Comparison of ENCODE assay signal across 10 cellular contexts in genomic region chr9:70574222-70574837, GRCh38.
DNase-seq lines count a peak whose midpoint lies in the region; ATAC-seq and TF ChIP-seq lines count a peak whose summit lies in the region.
"Had no signal": no experiment of that assay in that cellular context is flagged by ENCODE, and none has a peak within 500 bp of the region (broad histone marks: within the 10 kb centered on the region; RNA-seq: fewer than 3 reads in every experiment).

No MANE protein-coding gene starts in this region.

- no peak overlapping the region for H2AK9ac ChIP-seq in IMR-90 (replicated peaks; ENCODE audit: low read depth, low read length, poor library complexity)

- POLR2A ChIA-PET in IMR-90 (lab: Charles Lee; ENCODE audit: unreplicated experiment), result no interaction called here

- peak overlapping the region; percentile 80; the same call in 1 of the 2 replicates for H3K14ac ChIP-seq in IMR-90 (replicated peaks; ENCODE audit: low read depth, low read length)

- 0 out of 2 replicates have a peak overlapping the region, but pooled peaks have one; percentile 19 for H3K9ac ChIP-seq in IMR-90 (ENCODE audit: low read depth, low read length)

- TF ChIP-seq CTCF in IMR-90 (conservative IDR thresholded peaks at IDR 0.05; ENCODE audit: low read depth, low read length), result no peak
- TF ChIP-seq CTCF in breast epithelium (IDR thresholded peaks at IDR 0.05), result no peak
- peak in 1 of 4 experiments; percentile 7 for TF ChIP-seq CTCF in sigmoid colon (IDR thresholded peaks at IDR 0.05)

- peak overlapping the region; percentile 82 for H3K27ac ChIP-seq in IMR-90 (ENCODE audit: insufficient read depth, low read length)
- H3K27ac ChIP-seq in breast epithelium, result peak overlapping the region; percentile 23 to 69
- H3K27ac ChIP-seq in sigmoid colon, result peak overlapping the region; percentile 61 to 78 (median 74)

- peak overlapping the region; percentile 27 to 30; a peak in 2 of 4 replicates for H4K8ac ChIP-seq in IMR-90 (ENCODE audit: low read depth in 2 of 2, low read length in 2 of 2)

- H3K4me1 ChIP-seq in IMR-90 (ENCODE audit: control insufficient read depth, insufficient read depth, low read length) (peaks cover 20% of the 10 kb centered on the region), breast epithelium (peaks cover 0 to 9% of the 10 kb centered on the region in 2 donors), sigmoid colon (peaks cover 0 to 32% (median 27%) of the 10 kb centered on the region in 4 donors)

- H4K5ac ChIP-seq in IMR-90 (ENCODE audit: low read depth, low read length), result peak overlapping the region; percentile 52

- H4K20me1 ChIP-seq in IMR-90 (ENCODE audit: insufficient read depth, low read length), result no peaks in the 10 kb centered on the region

- H3K4me3 ChIP-seq in IMR-90 (ENCODE audit: insufficient read depth, low read depth, low read length) (no peak overlapping the region), breast epithelium (no peak overlapping the region), sigmoid colon (no peak overlapping the region)

- H3K9me1 ChIP-seq in IMR-90 (ENCODE audit: insufficient read depth, low read length), result peaks cover 16% of the 10 kb centered on the region

- no peaks in the 10 kb centered on the region for H3K27me3 ChIP-seq in IMR-90 (ENCODE audit: control insufficient read depth, insufficient read depth, low read length)
- no peaks in the 10 kb centered on the region for H3K27me3 ChIP-seq in breast epithelium
- H3K27me3 ChIP-seq in sigmoid colon, result no peaks in the 10 kb centered on the region

- dilution Hi-C loops in IMR-90 (cut with HindIII; ENCODE audit: low sequenced_read_pairs, unreplicated experiment), result no loop called here

- ATAC-seq in IMR-90 (ENCODE audit: low read depth) (peak; percentile 78), GM21526 (IDR thresholded peaks at IDR 0.05; ENCODE audit: low FRiP score, unreplicated experiment) (no peak)

- no peak overlapping the region for H3K56ac ChIP-seq in IMR-90 (ENCODE audit: extremely low read depth, insufficient read depth, low read length)

- peak overlapping the region; percentile 75 for H3K4me2 ChIP-seq in IMR-90 (ENCODE audit: low read depth, low read length)

- peak; percentile 76 for DNase-seq in IMR-90
- DNase-seq in breast epithelium (ENCODE audit: low spot score in 2 of 2), result no peak
- peak; percentile 40 for DNase-seq in iPS-NIHi7 (ENCODE audit: extremely low spot score)
- DNase-seq in sigmoid colon, result peak; percentile 70
- no peak for DNase-seq in head of caudate nucleus
- DNase-seq in ureter (ENCODE audit: low spot score), result no peak
- no peak for DNase-seq in foreskin melanocyte
- DNase-seq: stimulated activated CD4-positive, alpha-beta T cell treated with anti-CD3 and anti-CD28 coated beads, Interleukin-4, amount 100 ng/mL, for 24 hours; T-helper 1 cell had no signal

- H2AFZ ChIP-seq in IMR-90 (replicated peaks; ENCODE audit: low read length, poor library complexity), result peak overlapping the region; percentile 38

- CTCF ChIA-PET in IMR-90 (lab: Yijun Ruan, JAX), result interaction anchor here (0.6 to 0.8 kb wide), 3 partner anchors 28 to 920 kb away, joined by 3 to 4 read pairs (median 3); no protein-coding TSS in a partner anchor

- H2BK120ac ChIP-seq in IMR-90 (ENCODE audit: low read depth, low read length), result peak overlapping the region; percentile 68

- no peaks in the 10 kb centered on the region for H3K9me3 ChIP-seq in IMR-90 (ENCODE audit: control insufficient read depth, insufficient read depth, low read length)
- no peaks in the 10 kb centered on the region for H3K9me3 ChIP-seq in breast epithelium
- no peaks in the 10 kb centered on the region for H3K9me3 ChIP-seq in sigmoid colon

- H2BK15ac ChIP-seq in IMR-90 (ENCODE audit: low read depth, low read length), result 0 out of 3 replicates have a peak overlapping the region, but pooled peaks have one; percentile 29

- BruUV-seq in IMR-90 (replicated peaks; lab: Mats Ljungman, UMichigan), result no TSS peak

- TF ChIP-seq EP300 in sigmoid colon (IDR thresholded peaks at IDR 0.05), result no peak

- H2BK5ac ChIP-seq in IMR-90 (ENCODE audit: low read depth, low read length, poor library complexity, severe bottlenecking), result peak overlapping the region; percentile 25

- H3K36me3 ChIP-seq in IMR-90 (ENCODE audit: control insufficient read depth, insufficient read depth, low read length) (no peaks in the 10 kb centered on the region), breast epithelium (no peaks in the 10 kb centered on the region), sigmoid colon (no peaks in the 10 kb centered on the region)

- peak overlapping the region; percentile 85; the same call in 1 of the 2 replicates for H2AK5ac ChIP-seq in IMR-90 (ENCODE audit: low read depth, low read length)

- 0 out of 4 replicates have a peak, but pooled peaks cover 0 to 3% of the 10 kb centered on the region in 2 experiments for H3K79me1 ChIP-seq in IMR-90 (ENCODE audit: low read depth in 1 of 2, low read length in 2 of 2)

- TF ChIP-seq RAD21 in IMR-90 (IDR thresholded peaks at IDR 0.05; ENCODE audit: low read length), result no peak

- peak overlapping the region; percentile 70 for H3K18ac ChIP-seq in IMR-90 (ENCODE audit: low read depth, low read length)

- H3K4ac ChIP-seq in IMR-90 (ENCODE audit: low read depth, low read length), result peak overlapping the region; percentile 70

- intact Hi-C loops in IMR-90 (cut with micrococcal nuclease), result no loop called here
- intact Hi-C loops in breast epithelium (cut with DNase I; ENCODE audit: low total_unique reads), result no loop called here
- intact Hi-C loops in sigmoid colon (cut with DNase I), result no loop called here
- intact Hi-C loops in head of caudate nucleus (cut with DNase I), result no loop called here

- TF ChIP-seq POLR2A in IMR-90 (IDR thresholded peaks at IDR 0.05; ENCODE audit: low read depth, low read length) (no peak), breast epithelium (IDR thresholded peaks at IDR 0.05) (no peak), sigmoid colon (IDR thresholded peaks at IDR 0.05) (no peak)

- H4K91ac ChIP-seq in IMR-90 (ENCODE audit: insufficient read depth, low read depth, low read length), result peak overlapping the region; percentile 64

- peak overlapping the region; percentile 48; the same call in 1 of the 2 replicates for H2BK20ac ChIP-seq in IMR-90 (ENCODE audit: low read depth, low read length)

- peak overlapping the region; percentile 52 for H3K23ac ChIP-seq in IMR-90 (ENCODE audit: low read depth, low read length)

- in situ Hi-C loops in IMR-90 (cut with MboI; ENCODE audit: low sequenced_read_pairs), result no loop called here

- 0% methylated on average over 1 of the region's 2 CpGs; no CpG with 5 or more reads in 1 of the 2 experiments for WGBS in IMR-90 (ENCODE audit: extremely low coverage in 2 of 2, insufficient read length in 1 of 2), 2 experiments
- WGBS in sigmoid colon, 2 donors, result 65 to 73% methylated on average over 2 of the region's 2 CpGs

TF ChIP-seq in IMR-90, 13 proteins besides CTCF, POLR2A, EP300 and RAD21:
- TF ChIP-seq FOS (IDR thresholded peaks at IDR 0.05; ENCODE audit: low read depth, low read length) (no peak), ELK1 (IDR thresholded peaks at IDR 0.05; ENCODE audit: borderline replicate concordance, low read depth, low read length) (no peak), RFX5 (IDR thresholded peaks at IDR 0.05; ENCODE audit: low read depth, low read length) (no peak), MAFK (IDR thresholded peaks at IDR 0.05; ENCODE audit: low read depth, low read length) (no peak), MAZ (IDR thresholded peaks at IDR 0.05; ENCODE audit: borderline replicate concordance, low read depth, low read length) (no peak), MXI1 (IDR thresholded peaks at IDR 0.05; ENCODE audit: borderline replicate concordance, low read depth, low read length) (no peak), BHLHE40 (IDR thresholded peaks at IDR 0.05; ENCODE audit: low read depth, low read length) (no peak), CEBPB (IDR thresholded peaks at IDR 0.05; ENCODE audit: low read depth, low read length) (no peak), NFE2L2 (IDR thresholded peaks at IDR 0.05; ENCODE audit: low read depth, low read length) (no peak)

Comparison
In these comparisons a context has a peak if more than half of its experiments do, and no peak if none do; other contexts are left out.
1. DNase-seq: peak in IMR-90 (single experiment), iPS-NIHi7 (single experiment) and sigmoid colon (single experiment); none in breast epithelium (0 of 2), head of caudate nucleus (0 of 42), ureter (single experiment) and foreskin melanocyte (single experiment).
2. Peak in every context shown above with its lines, with median percentiles within 50 percentile points of each other: H3K27ac ChIP-seq.